ENCODE assay signal across 2 cellular contexts in the genomic region with DNA sequence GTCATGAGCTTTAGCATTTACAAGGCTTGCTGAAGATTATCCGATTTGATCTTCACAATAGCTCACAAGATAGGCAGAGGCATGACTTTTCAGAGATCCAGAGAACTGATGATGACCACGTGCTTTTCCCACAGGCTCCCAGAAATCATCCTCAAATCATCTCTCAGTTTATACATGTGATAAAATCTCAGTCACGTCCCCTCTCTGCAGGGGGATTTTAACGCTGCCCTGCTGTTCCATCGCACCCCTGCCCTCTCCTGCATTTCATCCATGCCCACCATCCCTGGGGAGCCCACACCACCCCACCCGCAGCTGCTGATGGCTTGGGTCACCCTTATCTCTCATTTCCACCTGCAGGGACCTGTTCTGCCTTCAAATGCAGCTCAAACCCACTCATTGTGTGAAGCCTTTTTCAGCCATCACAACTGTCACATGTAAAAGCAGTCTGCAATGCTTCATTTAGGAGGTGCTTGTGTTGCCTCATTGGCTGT.
A peak's percentile ranks its signal among the peaks of the same experiment; 100 is the strongest.
TF ChIP-seq lines count a peak whose summit lies in the region.

No MANE protein-coding gene starts in this region.

TF ChIP-seq in SK-N-SH, 30 proteins besides CTCF, POLR2A, EP300 and RAD21 (continued from another document):
- TF ChIP-seq, protein P1, sequence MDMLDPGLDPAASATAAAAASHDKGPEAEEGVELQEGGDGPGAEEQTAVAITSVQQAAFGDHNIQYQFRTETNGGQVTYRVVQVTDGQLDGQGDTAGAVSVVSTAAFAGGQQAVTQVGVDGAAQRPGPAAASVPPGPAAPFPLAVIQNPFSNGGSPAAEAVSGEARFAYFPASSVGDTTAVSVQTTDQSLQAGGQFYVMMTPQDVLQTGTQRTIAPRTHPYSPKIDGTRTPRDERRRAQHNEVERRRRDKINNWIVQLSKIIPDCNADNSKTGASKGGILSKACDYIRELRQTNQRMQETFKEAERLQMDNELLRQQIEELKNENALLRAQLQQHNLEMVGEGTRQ (IDR thresholded peaks at IDR 0.05; ENCODE audit: borderline replicate concordance, low read depth, low read length): no peak
- TF ChIP-seq GATA2 (CRISPR knock-in tag; IDR thresholded peaks at IDR 0.05): peak; percentile 89
- TF ChIP-seq FOXJ3 (CRISPR knock-in tag; IDR thresholded peaks at IDR 0.05): peak; percentile 61; the same call in 1 of the 2 replicates
- TF ChIP-seq JUND (IDR thresholded peaks at IDR 0.05): no peak
- peak; percentile 87; the same call in 1 of the 2 replicates for TF ChIP-seq MXI1 (IDR thresholded peaks at IDR 0.05; ENCODE audit: low read depth, low read length)
- TF ChIP-seq, protein P2, sequence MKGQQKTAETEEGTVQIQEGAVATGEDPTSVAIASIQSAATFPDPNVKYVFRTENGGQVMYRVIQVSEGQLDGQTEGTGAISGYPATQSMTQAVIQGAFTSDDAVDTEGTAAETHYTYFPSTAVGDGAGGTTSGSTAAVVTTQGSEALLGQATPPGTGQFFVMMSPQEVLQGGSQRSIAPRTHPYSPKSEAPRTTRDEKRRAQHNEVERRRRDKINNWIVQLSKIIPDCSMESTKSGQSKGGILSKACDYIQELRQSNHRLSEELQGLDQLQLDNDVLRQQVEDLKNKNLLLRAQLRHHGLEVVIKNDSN (IDR thresholded peaks at IDR 0.05; ENCODE audit: borderline replicate concordance, low read depth): no peak

TF ChIP-seq in SK-N-SH treated with all-trans-retinoic acid at 6 μM for 48 hours, 23 proteins besides CTCF, POLR2A, EP300 and RAD21 (continued from another document):
- TF ChIP-seq OSR1 (CRISPR knock-in tag; IDR thresholded peaks at IDR 0.05) (no peak), BACH2 (CRISPR knock-in tag; IDR thresholded peaks at IDR 0.05; ENCODE audit: borderline replicate concordance) (no peak), ZFP30 (CRISPR knock-in tag; IDR thresholded peaks at IDR 0.05) (no peak), ZNF8 (CRISPR knock-in tag; IDR thresholded peaks at IDR 0.05) (no peak), ISL1 (CRISPR knock-in tag; IDR thresholded peaks at IDR 0.05) (no peak), TOX (CRISPR knock-in tag; IDR thresholded peaks at IDR 0.05; ENCODE audit: borderline replicate concordance) (no peak), ZFP3 (CRISPR knock-in tag; IDR thresholded peaks at IDR 0.05) (no peak)
- TF ChIP-seq, protein P3, sequence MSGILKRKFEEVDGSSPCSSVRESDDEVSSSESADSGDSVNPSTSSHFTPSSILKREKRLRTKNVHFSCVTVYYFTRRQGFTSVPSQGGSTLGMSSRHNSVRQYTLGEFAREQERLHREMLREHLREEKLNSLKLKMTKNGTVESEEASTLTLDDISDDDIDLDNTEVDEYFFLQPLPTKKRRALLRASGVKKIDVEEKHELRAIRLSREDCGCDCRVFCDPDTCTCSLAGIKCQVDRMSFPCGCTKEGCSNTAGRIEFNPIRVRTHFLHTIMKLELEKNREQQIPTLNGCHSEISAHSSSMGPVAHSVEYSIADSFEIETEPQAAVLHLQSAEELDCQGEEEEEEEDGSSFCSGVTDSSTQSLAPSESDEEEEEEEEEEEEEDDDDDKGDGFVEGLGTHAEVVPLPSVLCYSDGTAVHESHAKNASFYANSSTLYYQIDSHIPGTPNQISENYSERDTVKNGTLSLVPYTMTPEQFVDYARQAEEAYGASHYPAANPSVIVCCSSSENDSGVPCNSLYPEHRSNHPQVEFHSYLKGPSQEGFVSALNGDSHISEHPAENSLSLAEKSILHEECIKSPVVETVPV (CRISPR knock-in tag; IDR thresholded peaks at IDR 0.05): no peak
- TF ChIP-seq, protein P4, sequence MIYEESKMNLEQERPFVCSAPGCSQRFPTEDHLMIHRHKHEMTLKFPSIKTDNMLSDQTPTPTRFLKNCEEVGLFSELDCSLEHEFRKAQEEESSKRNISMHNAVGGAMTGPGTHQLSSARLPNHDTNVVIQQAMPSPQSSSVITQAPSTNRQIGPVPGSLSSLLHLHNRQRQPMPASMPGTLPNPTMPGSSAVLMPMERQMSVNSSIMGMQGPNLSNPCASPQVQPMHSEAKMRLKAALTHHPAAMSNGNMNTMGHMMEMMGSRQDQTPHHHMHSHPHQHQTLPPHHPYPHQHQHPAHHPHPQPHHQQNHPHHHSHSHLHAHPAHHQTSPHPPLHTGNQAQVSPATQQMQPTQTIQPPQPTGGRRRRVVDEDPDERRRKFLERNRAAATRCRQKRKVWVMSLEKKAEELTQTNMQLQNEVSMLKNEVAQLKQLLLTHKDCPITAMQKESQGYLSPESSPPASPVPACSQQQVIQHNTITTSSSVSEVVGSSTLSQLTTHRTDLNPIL (CRISPR knock-in tag; IDR thresholded peaks at IDR 0.05; ENCODE audit: low read depth): no peak
